ENCODE assay signal across 1 cellular context in the genomic region with DNA sequence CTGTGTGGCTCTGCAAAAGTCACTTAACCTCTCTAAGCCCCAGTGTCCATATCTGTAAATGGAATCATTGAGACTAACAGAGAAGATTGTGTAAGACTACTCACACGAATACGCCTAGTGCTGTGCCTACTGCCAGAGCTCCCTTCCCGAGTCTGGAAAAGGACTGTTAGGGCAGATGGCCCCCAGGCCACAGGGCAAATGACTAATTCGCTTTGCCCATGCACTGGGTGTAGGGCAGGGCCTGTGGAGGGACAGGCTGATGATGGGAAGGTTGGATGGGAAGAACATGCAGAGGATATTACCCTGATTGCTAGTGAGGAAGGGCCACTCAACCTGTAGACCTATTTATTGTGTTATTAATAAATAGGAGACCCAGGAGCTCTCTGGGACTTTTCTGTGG.
A peak's percentile ranks its signal among the peaks of the same experiment; 100 is the strongest.
TF ChIP-seq lines count a peak whose summit lies in the region.

No MANE protein-coding gene starts in this region.

TF ChIP-seq in HepG2, 621 proteins besides CTCF, POLR2A, EP300 and RAD21:
- TF ChIP-seq EED (CRISPR knock-in tag; IDR thresholded peaks at IDR 0.05) (no peak), CEBPB (IDR thresholded peaks at IDR 0.05; ENCODE audit: borderline replicate concordance, low read depth, low read length) (peak; percentile 29; the same call in 1 of the 2 replicates), RELA (CRISPR knock-in tag; IDR thresholded peaks at IDR 0.05) (no peak), TAF15 (IDR thresholded peaks at IDR 0.05; ENCODE audit: low read depth, low read length, poor library complexity, severe bottlenecking) (no peak), ZFP36L2 (CRISPR knock-in tag; IDR thresholded peaks at IDR 0.05) (no peak)
- TF ChIP-seq, protein P1, sequence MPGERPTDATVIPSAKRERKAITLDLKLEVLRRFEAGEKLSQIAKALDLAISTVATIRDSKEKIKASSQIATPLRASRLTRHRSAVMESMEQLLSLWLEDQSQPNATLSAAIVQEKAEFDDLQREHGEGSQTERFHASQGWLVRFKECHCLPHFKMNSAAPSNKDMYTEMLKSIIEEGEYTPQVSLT (CRISPR knock-in tag; IDR thresholded peaks at IDR 0.05; ENCODE audit: borderline replicate concordance, low read depth), result no peak
TF ChIP-seq in HepG2: peak in this region for 1.
